ENCODE assay signal across 8 cellular contexts in the genomic region with DNA sequence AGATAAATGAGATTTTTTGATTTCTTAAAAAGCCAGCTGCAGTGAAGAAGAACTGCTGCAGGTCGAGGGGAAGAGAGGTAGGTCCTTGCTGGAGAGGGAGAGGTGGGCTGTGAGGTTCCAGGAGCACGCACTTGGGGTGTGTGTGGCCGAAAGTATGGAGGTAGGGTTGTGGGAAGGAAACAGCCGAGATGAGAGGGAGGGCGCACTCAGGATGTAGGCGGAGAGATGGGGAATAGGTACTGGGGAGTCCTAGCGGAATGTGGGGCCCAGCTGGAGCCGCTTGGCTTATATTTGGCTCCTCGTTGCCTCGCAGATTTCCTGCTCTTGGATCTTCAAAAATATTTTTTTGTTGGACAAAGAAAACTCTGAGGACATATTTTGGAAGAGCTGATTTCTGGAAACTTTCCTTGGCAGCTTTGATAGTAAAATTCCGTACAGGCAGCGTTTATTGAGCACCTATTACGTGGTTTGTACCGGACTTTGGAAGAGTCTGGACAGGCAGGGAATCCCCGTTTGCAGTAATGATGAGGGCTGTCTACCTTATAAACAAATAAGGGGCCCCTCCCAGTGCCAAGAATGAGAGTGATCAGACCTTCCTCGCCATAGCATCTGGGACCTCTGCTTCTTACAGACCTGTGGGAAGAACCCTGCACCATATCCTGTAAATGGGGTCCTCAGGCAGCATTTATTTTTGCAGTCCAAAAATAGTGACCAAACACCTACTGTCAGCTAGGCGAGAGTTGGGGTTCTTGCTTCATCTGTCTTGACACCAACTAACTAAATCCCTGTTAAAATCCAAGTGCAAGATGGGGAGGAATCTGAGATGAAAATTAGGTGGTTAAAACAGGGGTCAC. TPM values are rescaled to one million over a fixed set of nuclear protein-coding genes. Genes with fewer than 3 reads are reported as not detected.
DNase-seq lines count a peak whose midpoint lies in the region; ATAC-seq, FAIRE-seq and TF ChIP-seq lines count a peak whose summit lies in the region.

No MANE protein-coding gene starts in this region.

- H3K27me3 ChIP-seq in CD4-positive, alpha-beta T cell (ENCODE audit: control insufficient read depth, insufficient read depth, low read length), result no peaks in the 10 kb centered on the region
- no peaks in the 10 kb centered on the region; a peak in 1 of 5 replicates for H3K27me3 ChIP-seq in HepG2 (ENCODE audit: control insufficient read depth in 1 of 2, insufficient read depth in 2 of 2, low read length in 2 of 2)
- H3K27me3 ChIP-seq in upper lobe of right lung, result no peaks in the 10 kb centered on the region

- H3K4me2 ChIP-seq in HepG2 (ENCODE audit: low read depth, low read length), result peak overlapping the region; percentile 94

- peak overlapping the region; percentile 84 to 89 (median 86) for H3K4me3 ChIP-seq in HepG2 (replicated peaks in 1 of 3; ENCODE audit: insufficient read depth in 1 of 3, low read depth in 2 of 3, low read length in 3 of 3)
- H3K4me3 ChIP-seq in upper lobe of right lung, result peak overlapping the region; percentile 79

- TF ChIP-seq RAD21 in Ishikawa (IDR thresholded peaks at IDR 0.05; ENCODE audit: low read depth), result no peak
- no peak for TF ChIP-seq RAD21 in HepG2 (CRISPR knock-in tag; IDR thresholded peaks at IDR 0.05)

- no peak for TF ChIP-seq CTCF in CD4-positive, alpha-beta T cell (IDR thresholded peaks at IDR 0.05)
- no peak for TF ChIP-seq CTCF in HepG2 (CRISPR knock-in tag; IDR thresholded peaks at IDR 0.05)
- TF ChIP-seq CTCF in upper lobe of right lung (IDR thresholded peaks at IDR 0.05), result no peak

- DNase-seq in CD4-positive, alpha-beta T cell, result no peak
- DNase-seq in HepG2 (ENCODE audit: low spot score) (no peak), upper lobe of right lung (no peak), NCI-H2081 (lab: John Stamatoyannopoulos, UW) (no peak)

- no peak overlapping the region for H2AFZ ChIP-seq in HepG2 (ENCODE audit: low read length)

- intact Hi-C loops in CD4-positive, alpha-beta T cell (cut with DNase I, micrococcal nuclease), result loop anchor here (2.0 to 10.0 kb wide), 4 partner anchors 16 to 165 kb away; no protein-coding TSS in a partner anchor
- intact Hi-C loops in HepG2 (cut with micrococcal nuclease; ENCODE audit: unreplicated experiment), result loop anchor here (5.0 kb wide), 2 partner anchors 50 to 85 kb away; no protein-coding TSS in a partner anchor
- intact Hi-C loops in upper lobe of right lung (cut with DNase I), result no loop called here

- BruUV-seq in HepG2 (replicated peaks; lab: Mats Ljungman, UMichigan), result TSS peak; percentile 47

- CTCF ChIA-PET in CD4-positive, alpha-beta T cell (lab: Charles Lee), result interaction anchor here (1.7 to 3.8 kb wide), 2 partner anchors 18 to 21 kb away, joined by 6 to 18 read pairs; no protein-coding TSS in a partner anchor
- CTCF ChIA-PET in HepG2 (lab: Yijun Ruan, JAX; ENCODE audit: low intra/inter-chr PET ratio, low total read pairs), result no interaction called here

- peaks cover 41% of the 10 kb centered on the region for H3K4me1 Mint-ChIP-seq in CD4-positive, alpha-beta T cell (ENCODE audit: low read depth)

- no peaks in the 10 kb centered on the region for H3K27me3 Mint-ChIP-seq in CD4-positive, alpha-beta T cell

- TF ChIP-seq POLR2A in HepG2 (IDR thresholded peaks at IDR 0.05; ENCODE audit: insufficient read depth in 1 of 2, low read depth in 2 of 2, low read length in 2 of 2), result peak in 1 of 2 experiments; percentile 51; a peak in 1 of 4 replicates

- 29% methylated on average over 17 of the region's 17 CpGs for WGBS in HepG2 (ENCODE audit: low lambda C conversion rate)

- in situ Hi-C loops in HepG2 (cut with HindIII; ENCODE audit: extremely low pct_ligation_motif_present, low pct_unique_long_range_greater_than_20kb), result no loop called here

- peak overlapping the region; percentile 77 for H3K27ac Mint-ChIP-seq in CD4-positive, alpha-beta T cell

- POLR2A ChIA-PET in CD4-positive, alpha-beta T cell (lab: Charles Lee), result interaction anchor here (0.6 to 3.1 kb wide), 25 partner anchors 12 to 293 kb away, joined by 3 to 60 read pairs (median 5); partner anchors contain the start of genes LRRC8C and ZNF326
- POLR2A ChIA-PET in HepG2 (lab: Yijun Ruan, JAX), result interaction anchor here (0.9 to 8.5 kb wide), 15 partner anchors 11 to 174 kb away, joined by 3 to 115 read pairs (median 5); partner anchors contain the start of gene ZNF326

- no peaks in the 10 kb centered on the region for H3K9me3 Mint-ChIP-seq in CD4-positive, alpha-beta T cell

- H3K27ac ChIP-seq in CD4-positive, alpha-beta T cell (ENCODE audit: low read depth, low read length), result no peak overlapping the region
- H3K27ac ChIP-seq in angular gyrus (ENCODE audit: low read depth, low read length) (peak overlapping the region; percentile 44), HepG2 (ENCODE audit: extremely low read length, insufficient read depth, low read length) (peak overlapping the region; percentile 97), upper lobe of right lung (peak overlapping the region; percentile 83)

- peaks cover 68% of the 10 kb centered on the region for H3K79me2 ChIP-seq in HepG2 (ENCODE audit: insufficient read depth, low read length)

- peak overlapping the region; percentile 92 for H3K9ac ChIP-seq in HepG2 (ENCODE audit: insufficient read depth, low read depth, low read length)

- no peaks in the 10 kb centered on the region for H4K20me1 ChIP-seq in HepG2 (ENCODE audit: insufficient read depth, low read length)

- no peaks in the 10 kb centered on the region for H3K36me3 ChIP-seq in HepG2 (replicated peaks in 1 of 2; ENCODE audit: control insufficient read depth in 1 of 2, insufficient read depth in 2 of 2, low read length in 2 of 2)
- no peaks in the 10 kb centered on the region for H3K36me3 ChIP-seq in upper lobe of right lung

- H3K4me1 ChIP-seq in HepG2 (ENCODE audit: insufficient read depth, low read length), result peaks cover 73% of the 10 kb centered on the region
- H3K4me1 ChIP-seq in upper lobe of right lung, result peaks cover 23% of the 10 kb centered on the region

- TF ChIP-seq EP300 in Ishikawa (IDR thresholded peaks at IDR 0.05; ENCODE audit: borderline replicate concordance) (no peak), HepG2 (IDR thresholded peaks at IDR 0.05; ENCODE audit: low read depth in 2 of 2, low read length in 2 of 2) (no peak), HepG2 (CRISPR knock-in tag; IDR thresholded peaks at IDR 0.05; ENCODE audit: borderline replicate concordance) (no peak)

- H3K36me3 Mint-ChIP-seq in CD4-positive, alpha-beta T cell (ENCODE audit: low read depth), result peaks cover 8% of the 10 kb centered on the region

- H3K9me3 ChIP-seq in CD4-positive, alpha-beta T cell (ENCODE audit: control insufficient read depth, low read length), result no peaks in the 10 kb centered on the region
- H3K9me3 ChIP-seq in HepG2 (ENCODE audit: low read length), result no peaks in the 10 kb centered on the region
- H3K9me3 ChIP-seq in upper lobe of right lung, result no peaks in the 10 kb centered on the region

- no peak for FAIRE-seq in HepG2 (lab: Jason Lieb, UNC)

- no peak for ATAC-seq in CD4-positive, alpha-beta T cell (ENCODE audit: poor library complexity)
- ATAC-seq in HepG2 (peak; percentile 3; the same call in 2 of the 3 replicates), upper lobe of right lung (no peak), HG02981 (IDR thresholded peaks at IDR 0.05; ENCODE audit: unreplicated experiment) (no peak), HG03571 (IDR thresholded peaks at IDR 0.05; ENCODE audit: unreplicated experiment) (no peak)

- peak overlapping the region; percentile 92 for H3K4me3 Mint-ChIP-seq in CD4-positive, alpha-beta T cell

TF ChIP-seq in Ishikawa, 13 proteins besides CTCF, POLR2A, EP300 and RAD21:
- TF ChIP-seq, protein P1, sequence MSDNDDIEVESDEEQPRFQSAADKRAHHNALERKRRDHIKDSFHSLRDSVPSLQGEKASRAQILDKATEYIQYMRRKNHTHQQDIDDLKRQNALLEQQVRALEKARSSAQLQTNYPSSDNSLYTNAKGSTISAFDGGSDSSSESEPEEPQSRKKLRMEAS (IDR thresholded peaks at IDR 0.05), result 0 out of 2 replicates have a peak, but pooled peaks have one; percentile 5
- TF ChIP-seq YY1 (IDR thresholded peaks at IDR 0.05; ENCODE audit: low read depth), result no peak

TF ChIP-seq in HepG2, 621 proteins besides CTCF, POLR2A, EP300 and RAD21 (continues in another document):
- TF ChIP-seq CAMTA2 (CRISPR knock-in tag; IDR thresholded peaks at IDR 0.05; ENCODE audit: borderline replicate concordance) (no peak), ERF (CRISPR knock-in tag; IDR thresholded peaks at IDR 0.05) (0 out of 2 replicates have a peak, but pooled peaks have one; percentile 9)

RNA-seq across cellular contexts. Expression of gene LRRC8D, which starts 1.5 kb away (rescaled TPM):
- total RNA-seq in CD4-positive, alpha-beta T cell, result 10 to 100 TPM; 15.5 to 18.2 TPM
- 44.6 and 45.5 TPM in 2 replicates for total RNA-seq in HepG2 (2016; rRNA removed; fragmentation: Illumina TruSeq; extraction: Trizol)
- 8.5 and 9.3 TPM in 2 replicates for total RNA-seq in HepG2 (2016; cell fraction: cytosol; rRNA removed; fragmentation: Illumina TruSeq; extraction: Trizol; ENCODE audit: low read depth)
- 43.8 and 46.2 TPM in 2 replicates for total RNA-seq in HepG2 (2016; cell fraction: insoluble cytoplasmic fraction; rRNA removed; fragmentation: Illumina TruSeq; extraction: Trizol)
- 33.3 and 37.9 TPM in 2 replicates for total RNA-seq in HepG2 (2016; cell fraction: membrane; rRNA removed; fragmentation: Illumina TruSeq; extraction: Trizol)
- total RNA-seq in HepG2 (2016; cell fraction: nucleus; rRNA removed; fragmentation: Illumina TruSeq; extraction: Trizol), result 43.7 and 45.6 TPM in 2 replicates
- 29.9 and 30.0 TPM in 2 replicates for polyA plus RNA-seq in HepG2 (2011; rRNA removed)
- 27.1 and 30.0 TPM in 2 replicates for polyA plus RNA-seq in HepG2 (2011; cell fraction: cytosol; rRNA removed)
- polyA plus RNA-seq in HepG2 (2011; cell fraction: nucleus; rRNA removed), result 29.5 and 30.7 TPM in 2 replicates
- 26.8 and 28.6 TPM in 2 replicates for polyA plus RNA-seq in HepG2 (2012)
- polyA plus RNA-seq in HepG2 (2016; cell fraction: cytosol; fragmentation: Illumina TruSeq; extraction: Trizol; ENCODE audit: low read depth), result 5.8 and 5.9 TPM in 2 replicates
- polyA plus RNA-seq in HepG2 (2016; cell fraction: insoluble cytoplasmic fraction; fragmentation: Illumina TruSeq; extraction: Trizol; ENCODE audit: low read depth), result 47.0 and 48.7 TPM in 2 replicates
- polyA plus RNA-seq in HepG2 (2016; cell fraction: membrane; fragmentation: Illumina TruSeq; extraction: Trizol; ENCODE audit: low read depth), result 20.5 and 21.4 TPM in 2 replicates
- polyA plus RNA-seq in HepG2 (2016; cell fraction: nucleus; fragmentation: Illumina TruSeq; extraction: Trizol; ENCODE audit: insufficient read depth, low read depth), result 53.9 and 57.1 TPM in 2 replicates
- 65.8 and 107 TPM in 2 replicates for polyA minus RNA-seq in HepG2 (2011; rRNA and poly(A)+ RNA removed; ENCODE audit: low replicate concordance)
- polyA minus RNA-seq in HepG2 (2011; cell fraction: cytosol; rRNA and poly(A)+ RNA removed), result 26.6 and 33.6 TPM in 2 replicates
- 44.2 and 52.0 TPM in 2 replicates for polyA minus RNA-seq in HepG2 (2011; cell fraction: nucleus; rRNA and poly(A)+ RNA removed)
- total RNA-seq in upper lobe of right lung, result 17.0 TPM
